In the genomic region with DNA sequence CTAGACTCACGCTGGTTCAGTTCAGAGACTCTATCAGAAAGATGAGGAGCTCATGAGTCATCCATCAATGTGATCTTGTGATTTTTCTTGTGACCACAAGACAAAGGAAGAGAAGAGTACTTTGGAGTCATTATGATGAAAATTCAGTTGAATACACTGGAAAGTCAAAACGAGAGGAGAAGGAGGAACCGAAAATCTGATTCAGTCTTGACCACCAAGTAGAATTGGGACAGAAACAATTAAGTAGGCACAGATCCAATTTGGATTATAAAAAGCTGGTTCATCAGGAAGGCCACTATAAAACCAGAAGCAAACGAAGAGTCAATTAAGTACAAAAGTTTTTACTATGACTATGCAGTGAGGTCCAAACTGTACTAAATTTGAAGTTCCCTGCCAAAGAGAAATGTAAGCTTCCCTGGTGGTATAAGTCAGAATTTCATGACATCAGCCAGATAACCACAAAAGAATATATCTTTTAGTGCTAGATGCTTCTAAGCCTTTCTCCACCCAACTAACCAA, we compare ENCODE assay signal across 8 cellular contexts.
DNase-seq lines count a peak whose midpoint lies in the region; ATAC-seq and TF ChIP-seq lines count a peak whose summit lies in the region.

No MANE protein-coding gene starts in this region.

- H3K36me3 ChIP-seq in heart right ventricle (no peaks in the 10 kb centered on the region), mesendoderm (ENCODE audit: control insufficient read depth, insufficient read depth, low read length) (no peaks in the 10 kb centered on the region)

- H3K27ac ChIP-seq in AG04450 (ENCODE audit: low read depth, low read length) (no peak overlapping the region), heart right ventricle (peak overlapping the region in 1 of 10 donors; percentile 75), mesendoderm (ENCODE audit: low read depth, low read length) (no peak overlapping the region)

- H3K79me1 ChIP-seq in mesendoderm (ENCODE audit: low read length), result no peaks in the 10 kb centered on the region

- POLR2A ChIA-PET in AG04450 (lab: Yijun Ruan, JAX), result interaction anchor here (1.3 kb wide), 1 partner anchor 130 kb away, joined by 5 read pairs; a partner anchor contains a TSS

- TF ChIP-seq CTCF in AG04450 (IDR thresholded peaks at IDR 0.05; ENCODE audit: low read depth, low read length) (0 out of 2 replicates have a peak, but pooled peaks have one; percentile 20), heart right ventricle (IDR thresholded peaks at IDR 0.05) (peak in 1 of 9 donors; percentile 18)

- no peak overlapping the region for H2BK5ac ChIP-seq in mesendoderm (ENCODE audit: low read length)

- no peak overlapping the region for H3K9ac ChIP-seq in mesendoderm (ENCODE audit: low read length)

- H3K4me2 ChIP-seq in mesendoderm (ENCODE audit: low read length), result no peak overlapping the region

- H3K4ac ChIP-seq in mesendoderm (ENCODE audit: low read depth, low read length), result no peak overlapping the region

- no peak overlapping the region for H2BK120ac ChIP-seq in mesendoderm (ENCODE audit: low read depth, low read length)

- no peak overlapping the region for H3K4me3 ChIP-seq in AG04450 (ENCODE audit: low read depth, low read length)
- H3K4me3 ChIP-seq in heart right ventricle, result no peak overlapping the region
- H3K4me3 ChIP-seq in mesendoderm (ENCODE audit: low read length), result no peak overlapping the region

- no peak overlapping the region for H3K18ac ChIP-seq in mesendoderm (ENCODE audit: low read length)

- H3K4me1 ChIP-seq in heart right ventricle (peaks cover 0 to 64% (median 0%) of the 10 kb centered on the region in 9 donors), mesendoderm (ENCODE audit: control insufficient read depth, low read depth, low read length) (no peaks in the 10 kb centered on the region)

- no peaks in the 10 kb centered on the region for H3K9me3 ChIP-seq in AG04450 (ENCODE audit: control insufficient read depth, insufficient read depth, low read length)
- H3K9me3 ChIP-seq in heart right ventricle, result peaks cover 0 to 5% (median 0%) of the 10 kb centered on the region in 11 donors

- no peaks in the 10 kb centered on the region for H3K79me2 ChIP-seq in mesendoderm (ENCODE audit: control insufficient read depth, insufficient read depth, low read length)

- no peak overlapping the region for H3K56ac ChIP-seq in mesendoderm (ENCODE audit: low read length)

- peaks cover 5% of the 10 kb centered on the region for H3K27me3 ChIP-seq in AG04450 (ENCODE audit: control insufficient read depth, insufficient read depth, low read length)
- no peaks in the 10 kb centered on the region for H3K27me3 ChIP-seq in heart right ventricle
- no peaks in the 10 kb centered on the region for H3K27me3 ChIP-seq in mesendoderm (ENCODE audit: insufficient read depth, low read length, poor library complexity)

- WGBS in heart right ventricle, 2 donors, result 64 to 73% methylated on average over 4 of the region's 4 CpGs
- no CpG with 5 or more reads among the region's 4 CpGs for WGBS in mesendoderm (ENCODE audit: extremely low coverage, insufficient coverage, low lambda C conversion rate)

- CTCF ChIA-PET in AG04450 (lab: Charles Lee), result interaction anchor here (0.8 to 1.4 kb wide), 3 partner anchors 34 to 181 kb away, joined by 3 to 6 read pairs (median 5); no protein-coding TSS in a partner anchor

- ATAC-seq in GM18520 (IDR thresholded peaks at IDR 0.05; ENCODE audit: unreplicated experiment), result peak; percentile 63
- ATAC-seq in HG03039 (IDR thresholded peaks at IDR 0.05; ENCODE audit: unreplicated experiment), result peak; percentile 45
- peak in 7 of 8 donors; percentile 54 to 73 (median 65) for ATAC-seq in heart right ventricle

- intact Hi-C loops in heart right ventricle (cut with DNase I), result no loop called here

- H4K5ac ChIP-seq in mesendoderm (ENCODE audit: low read length), result no peak overlapping the region

- DNase-seq in AG04450 (ENCODE audit: low read depth, low spot score) (no peak), SKM-1 treated with dmso at 0.1 percent for 144 hours (lab: John Stamatoyannopoulos, UW; ENCODE audit: unreplicated experiment) (peak; percentile 62), heart right ventricle (no peak), NCI-H2196 (lab: John Stamatoyannopoulos, UW; ENCODE audit: unreplicated experiment) (no peak), amygdala (lab: John Stamatoyannopoulos, UW) (no peak), mesendoderm (no peak)

- no peak overlapping the region for H4K8ac ChIP-seq in mesendoderm (ENCODE audit: low read depth, low read length)

- no peak overlapping the region for H2BK15ac ChIP-seq in mesendoderm (replicated peaks; ENCODE audit: low read depth)

- H2AK5ac ChIP-seq in mesendoderm (ENCODE audit: low read length), result no peak overlapping the region

- no peak overlapping the region for H3K23ac ChIP-seq in mesendoderm (ENCODE audit: low read length)
